In genomic region chr6:105221219-105221618, GRCh38 we compare ENCODE assay signal across 6 cellular contexts. TPM values are rescaled to one million over a fixed set of nuclear protein-coding genes. Genes with fewer than 3 reads are reported as not detected.
"Had no signal": no experiment of that assay in that cellular context is flagged by ENCODE, and none has a peak within 500 bp of the region (broad histone marks: within the 10 kb centered on the region; RNA-seq: fewer than 3 reads in every experiment).

No MANE protein-coding gene starts in this region.

RNA-seq across cellular contexts. Expression of gene POPDC3, which starts 41.4 kb away (rescaled TPM):
- total RNA-seq: left lobe of liver; naive thymus-derived CD4-positive, alpha-beta T cell; natural killer cell treated with Interleukin-12 subunit alpha and Interleukin-12 subunit beta and Interleukin-15 and Interleukin-18, amount 100 ng/mL, for 72 hours; right lobe of liver; vagina had no signal
- polyA plus RNA-seq: naive thymus-derived CD4-positive, alpha-beta T cell; neural cell had no signal
